18 cellular contexts compared by ENCODE assay signal in genomic region chr5:51043740-51044139, GRCh38.
DNase-seq lines count a peak whose midpoint lies in the region; ATAC-seq and TF ChIP-seq lines count a peak whose summit lies in the region.
"Had no signal": no experiment of that assay in that cellular context is flagged by ENCODE, and none has a peak within 500 bp of the region (broad histone marks: within the 10 kb centered on the region; RNA-seq: fewer than 3 reads in every experiment).

No MANE protein-coding gene starts in this region.

- H3K9me3 ChIP-seq in RWPE2 (ENCODE audit: severe bottlenecking), result no peaks in the 10 kb centered on the region
- H3K9me3 ChIP-seq: SK-N-SH had no signal

- no peaks in the 10 kb centered on the region for H3K9me3 Mint-ChIP-seq in activated naive CD4-positive, alpha-beta T cell treated with anti-CD3 and anti-CD28 coated beads, Interleukin-2, amount 50 U/mL, for 72 hours

- H3K27ac Mint-ChIP-seq in activated naive CD4-positive, alpha-beta T cell treated with anti-CD3 and anti-CD28 coated beads, Interleukin-2, amount 50 U/mL, for 72 hours, result no peak overlapping the region

- H3K36me3 Mint-ChIP-seq in activated naive CD4-positive, alpha-beta T cell treated with anti-CD3 and anti-CD28 coated beads, Interleukin-2, amount 50 U/mL, for 72 hours, result no peaks in the 10 kb centered on the region

- H3K27me3 ChIP-seq in RWPE2 (ENCODE audit: insufficient read depth, poor library complexity, severe bottlenecking), result peaks cover 10% of the 10 kb centered on the region

- peak; percentile 8 to 76 (median 23) for DNase-seq in NCI-H1417 (lab: John Stamatoyannopoulos, UW)
- DNase-seq in NCI-H1417 treated with DMSO at 0.1 percent for 48 hours (lab: John Stamatoyannopoulos, UW), result no peak
- no peak for DNase-seq in left cardiac atrium
- DNase-seq in left ventricle myocardium superior, result no peak
- DNase-seq in RWPE2 (ENCODE audit: low spot score), result no peak
- no peak for DNase-seq in mesenteric fat pad (ENCODE audit: low spot score)
- no peak for DNase-seq in activated naive CD4-positive, alpha-beta T cell treated with anti-CD3 and anti-CD28 coated beads, Interleukin-2, amount 50 U/mL, for 72 hours (ENCODE audit: low spot score in 2 of 2)
- DNase-seq in LoVo (ENCODE audit: low spot score), result no peak
- DNase-seq: AML-193, KBM-7, NCI-H1694, NCI-H2081 treated with DMSO at 0.1 percent for 48 hours, NCI-H446, SHP77, SK-N-SH had no signal

- TF ChIP-seq CTCF in RWPE2 (IDR thresholded peaks at IDR 0.05; ENCODE audit: poor library complexity, severe bottlenecking), result no peak

- no peaks in the 10 kb centered on the region for H3K4me1 ChIP-seq in RWPE2 (ENCODE audit: insufficient read depth, poor library complexity, severe bottlenecking)

- H3K36me3 ChIP-seq in RWPE2 (ENCODE audit: low read depth), result no peaks in the 10 kb centered on the region

- ATAC-seq in left cardiac atrium (peak; percentile 24 to 78), left ventricle myocardium superior (no peak), RWPE2 (ENCODE audit: low read depth) (peak; percentile 52; the same call in 1 of the 3 replicates)
- ATAC-seq in activated naive CD4-positive, alpha-beta T cell treated with anti-CD3 and anti-CD28 coated beads, Interleukin-2, amount 50 U/mL, for 72 hours, result no peak
- ATAC-seq: HepG2 had no signal

- no peak overlapping the region for H3K4me3 ChIP-seq in RWPE2 (ENCODE audit: severe bottlenecking)

- intact Hi-C loops in left cardiac atrium (cut with DNase I) (no loop called here), left ventricle myocardium superior (cut with micrococcal nuclease) (no loop called here)

- H3K27ac ChIP-seq in RWPE2 (ENCODE audit: poor library complexity, severe bottlenecking), result no peak overlapping the region
- H3K27ac ChIP-seq: 22Rv1, C4-2B had no signal

Comparison
In these comparisons a context has a peak if more than half of its experiments do, and no peak if none do; other contexts are left out.
1. DNase-seq: peak in NCI-H1417 (3 of 3); none in NCI-H1417 treated with DMSO at 0.1 percent for 48 hours (single experiment), left cardiac atrium (single experiment), left ventricle myocardium superior (single experiment), RWPE2 (single experiment), mesenteric fat pad (single experiment), activated naive CD4-positive, alpha-beta T cell treated with anti-CD3 and anti-CD28 coated beads, Interleukin-2, amount 50 U/mL, for 72 hours (0 of 2) and LoVo (single experiment).
2. ATAC-seq: peak in left cardiac atrium (2 of 2) and RWPE2 (single experiment); none in left ventricle myocardium superior (single experiment) and activated naive CD4-positive, alpha-beta T cell treated with anti-CD3 and anti-CD28 coated beads, Interleukin-2, amount 50 U/mL, for 72 hours (0 of 2).